ENCODE assay signal across 8 cellular contexts in genomic region chr16:29863669-29863984, GRCh38. TPM values are rescaled to one million over a fixed set of nuclear protein-coding genes. Genes with fewer than 3 reads are reported as not detected.
DNase-seq lines count a peak whose midpoint lies in the region; ATAC-seq and TF ChIP-seq lines count a peak whose summit lies in the region.

No MANE protein-coding gene starts in this region.

- H3K9me3 Mint-ChIP-seq in stimulated activated naive CD8-positive, alpha-beta T cell treated with anti-CD3 and anti-CD28 coated beads, Interleukin-15, Interleukin-2, amounts not matched to agents 100 ng/mL and 50 ng/mL, for 24 hours = no peaks in the 10 kb centered on the region
- no peaks in the 10 kb centered on the region for H3K9me3 Mint-ChIP-seq in brain

- peaks cover 17 to 25% of the 10 kb centered on the region in 2 donors for H3K36me3 ChIP-seq in mucosa of rectum (ENCODE audit: control insufficient read depth in 2 of 2, insufficient read depth in 2 of 2, low read length in 2 of 2)

- H3K9ac ChIP-seq in mucosa of rectum (ENCODE audit: low read depth in 1 of 2, low read length in 2 of 2) = peak overlapping the region in 1 of 2 donors; percentile 87

- H3K4me3 Mint-ChIP-seq in stimulated activated naive CD8-positive, alpha-beta T cell treated with anti-CD3 and anti-CD28 coated beads, Interleukin-15, Interleukin-2, amounts not matched to agents 100 ng/mL and 50 ng/mL, for 24 hours = peak overlapping the region; percentile 99
- peak overlapping the region; percentile 92 to 100 (median 98) for H3K4me3 Mint-ChIP-seq in brain

- TF ChIP-seq CTCF in brain (conservative IDR thresholded peaks at IDR 0.05) = peak; percentile 20 to 31

- DNase-seq in stimulated activated naive CD8-positive, alpha-beta T cell treated with anti-CD3 and anti-CD28 coated beads, Interleukin-15, Interleukin-2, amounts not matched to agents 100 U/mL and 50 U/mL, for 24 hours = no peak
- DNase-seq in iPS-NIHi11 (ENCODE audit: low spot score) = no peak
- DNase-seq in stimulated activated CD4-positive, alpha-beta T cell treated with anti-CD3 and anti-CD28 coated beads, Interleukin-4, amount 100 ng/mL, for 24 hours = no peak

- H3K27ac ChIP-seq in mucosa of rectum (ENCODE audit: low read depth in 2 of 2, low read length in 2 of 2) = peak overlapping the region in 1 of 2 donors; percentile 92

- peaks cover 15% of the 10 kb centered on the region for H3K4me1 Mint-ChIP-seq in stimulated activated naive CD8-positive, alpha-beta T cell treated with anti-CD3 and anti-CD28 coated beads, Interleukin-15, Interleukin-2, amounts not matched to agents 100 ng/mL and 50 ng/mL, for 24 hours (ENCODE audit: low read depth)
- peaks cover 30% of the 10 kb centered on the region for H3K4me1 Mint-ChIP-seq in brain

- H3K27me3 Mint-ChIP-seq in stimulated activated naive CD8-positive, alpha-beta T cell treated with anti-CD3 and anti-CD28 coated beads, Interleukin-15, Interleukin-2, amounts not matched to agents 100 ng/mL and 50 ng/mL, for 24 hours = no peaks in the 10 kb centered on the region
- peaks cover 7% of the 10 kb centered on the region for H3K27me3 Mint-ChIP-seq in brain

- peak overlapping the region; percentile 34 to 92 for H3K4me3 ChIP-seq in mucosa of rectum (ENCODE audit: low read length in 2 of 2)

- peaks cover 17% of the 10 kb centered on the region for H3K36me3 Mint-ChIP-seq in stimulated activated naive CD8-positive, alpha-beta T cell treated with anti-CD3 and anti-CD28 coated beads, Interleukin-15, Interleukin-2, amounts not matched to agents 100 ng/mL and 50 ng/mL, for 24 hours (ENCODE audit: low read depth)
- H3K36me3 Mint-ChIP-seq in brain = peaks cover 21% of the 10 kb centered on the region

- H3K27ac Mint-ChIP-seq in stimulated activated naive CD8-positive, alpha-beta T cell treated with anti-CD3 and anti-CD28 coated beads, Interleukin-15, Interleukin-2, amounts not matched to agents 100 ng/mL and 50 ng/mL, for 24 hours = no peak overlapping the region
- H3K27ac Mint-ChIP-seq in brain = peak overlapping the region; percentile 99 to 100 (median 100)

- no peak for ATAC-seq in stimulated activated naive CD8-positive, alpha-beta T cell treated with anti-CD3 and anti-CD28 coated beads, Interleukin-15, Interleukin-2, amounts not matched to agents 100 U/mL and 50 U/mL, for 24 hours
- no peak for ATAC-seq in HG03159 (IDR thresholded peaks at IDR 0.05; ENCODE audit: unreplicated experiment)
- ATAC-seq in GM21723 (IDR thresholded peaks at IDR 0.05; ENCODE audit: unreplicated experiment) = no peak

- peaks cover 13 to 15% of the 10 kb centered on the region in 2 donors for H3K4me1 ChIP-seq in mucosa of rectum (ENCODE audit: control insufficient read depth in 2 of 2, insufficient read depth in 2 of 2, low read length in 2 of 2)

- H3K27me3 ChIP-seq in mucosa of rectum (ENCODE audit: control insufficient read depth in 2 of 2, insufficient read depth in 2 of 2, low read length in 2 of 2) = no peaks in the 10 kb centered on the region

- H3K9me3 ChIP-seq in mucosa of rectum (ENCODE audit: control insufficient read depth in 2 of 2, low read length in 2 of 2) = no peaks in the 10 kb centered on the region

RNA-seq across cellular contexts. Expression of gene CDIPT, which starts 0.6 kb away (rescaled TPM):
- 200 TPM for polyA plus RNA-seq in brain (ENCODE audit: insufficient read depth, low read depth, low replicate concordance)

RNA-seq across cellular contexts. Expression of gene SEZ6L2, which starts 35.7 kb away (rescaled TPM):
- polyA plus RNA-seq in brain (ENCODE audit: insufficient read depth, low read depth, low replicate concordance) = 187 TPM

RNA-seq across cellular contexts. Expression of gene ASPHD1, which starts 36.7 kb away (rescaled TPM):
- polyA plus RNA-seq in brain (ENCODE audit: insufficient read depth, low read depth, low replicate concordance) = 115 TPM

RNA-seq across cellular contexts. Expression of gene MVP, which starts 43.4 kb away (rescaled TPM):
- 31.7 TPM for polyA plus RNA-seq in brain (ENCODE audit: insufficient read depth, low read depth, low replicate concordance)

RNA-seq across cellular contexts. Expression of gene PAGR1, which starts 47.7 kb away (rescaled TPM):
- 57.0 TPM for polyA plus RNA-seq in brain (ENCODE audit: insufficient read depth, low read depth, low replicate concordance)
